20 cellular contexts compared by ENCODE assay signal in the genomic region with DNA sequence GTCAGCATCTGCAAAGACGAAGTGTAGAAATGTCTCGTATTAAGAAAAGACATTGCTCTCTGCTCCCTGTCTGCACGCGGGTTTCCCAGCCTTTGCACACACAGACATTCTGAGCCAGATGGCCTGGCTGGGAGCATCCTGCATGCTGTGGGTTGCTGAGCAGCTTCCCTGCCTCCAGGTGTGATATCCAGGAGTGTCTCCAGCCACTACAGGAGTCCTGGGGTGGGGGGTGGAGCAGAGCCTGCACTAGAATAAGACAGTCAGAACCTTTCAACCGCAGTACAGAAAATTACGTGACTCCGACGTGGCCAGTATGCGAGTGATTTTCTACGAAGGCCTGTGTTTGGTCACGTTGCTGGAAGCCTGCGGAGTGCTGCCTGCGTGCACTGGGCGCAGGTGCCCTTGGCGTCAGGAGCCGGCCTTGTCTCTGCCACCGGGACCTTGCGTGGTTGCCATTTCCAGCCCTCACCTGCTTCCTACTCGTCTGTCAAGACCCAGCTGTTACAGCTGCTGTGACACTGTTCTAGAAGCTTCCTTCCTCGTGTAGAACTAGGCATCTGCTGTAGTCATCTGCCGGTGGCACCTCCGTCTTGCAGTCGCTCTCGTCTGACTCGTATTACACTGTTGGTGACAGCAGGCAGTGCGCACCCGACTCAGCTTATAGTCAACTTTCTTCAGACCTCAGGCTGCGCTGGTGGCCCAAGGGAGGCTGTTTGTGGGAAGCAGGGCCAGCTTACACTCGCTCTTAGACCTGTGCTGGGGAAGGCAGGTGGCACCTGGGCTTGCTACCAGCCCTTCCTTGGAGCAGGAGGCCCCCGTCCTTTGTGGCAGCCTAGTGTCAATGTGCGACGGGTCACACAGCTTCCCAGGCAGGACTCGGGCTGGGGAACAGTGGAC. TPM values are rescaled to one million over a fixed set of nuclear protein-coding genes. Genes with fewer than 3 reads are reported as not detected.
A peak's percentile ranks its signal among the peaks of the same experiment; 100 is the strongest.
DNase-seq lines count a peak whose midpoint lies in the region; ATAC-seq and TF ChIP-seq lines count a peak whose summit lies in the region.
"Had no signal": no experiment of that assay in that cellular context is flagged by ENCODE, and none has a peak within 500 bp of the region (broad histone marks: within the 10 kb centered on the region; RNA-seq: fewer than 3 reads in every experiment).

No MANE protein-coding gene starts in this region.

- peak; percentile 32 for ATAC-seq in stimulated activated naive CD8-positive, alpha-beta T cell treated with anti-CD3 and anti-CD28 coated beads, Interleukin-15, Interleukin-2, amounts not matched to agents 100 U/mL and 50 U/mL, for 24 hours
- ATAC-seq in stimulated activated naive CD8-positive, alpha-beta T cell treated with anti-CD3 and anti-CD28 coated beads, Interleukin-15, amount 100 ng/mL, for 72 hours: no peak
- peak; percentile 44 for ATAC-seq in Panc1
- ATAC-seq: heart left ventricle, right lobe of liver had no signal

- H3K27me3 ChIP-seq in Panc1 (ENCODE audit: control insufficient read depth, insufficient read depth, low read length): no peaks in the 10 kb centered on the region
- no peaks in the 10 kb centered on the region for H3K27me3 ChIP-seq in testis
- H3K27me3 ChIP-seq in CD8-positive, alpha-beta memory T cell (ENCODE audit: insufficient read depth, low read length, poor library complexity, severe bottlenecking): no peaks in the 10 kb centered on the region
- H3K27me3 ChIP-seq: heart left ventricle, Peyer's patch, right lobe of liver had no signal

- DNase-seq in stimulated activated naive CD8-positive, alpha-beta T cell treated with anti-CD3 and anti-CD28 coated beads, Interleukin-15, Interleukin-2, amounts not matched to agents 100 U/mL and 50 U/mL, for 24 hours: no peak
- no peak for DNase-seq in stimulated activated naive CD8-positive, alpha-beta T cell treated with anti-CD3 and anti-CD28 coated beads, Interleukin-15, amount 100 ng/mL, for 72 hours
- DNase-seq in Panc1 (ENCODE audit: low read depth, low spot score) (no peak), immature natural killer cell (no peak), testis (peak; percentile 13)
- DNase-seq in CD8-positive, alpha-beta memory T cell: no peak
- no peak for DNase-seq in stimulated activated CD4-positive, alpha-beta T cell treated with anti-CD3 and anti-CD28 coated beads, Interleukin-2, amount 100 ng/mL, for 48 hours
- no peak for DNase-seq in effector CD8-positive, alpha-beta T cell (lab: John Stamatoyannopoulos, UW)
- DNase-seq: activated CD4-positive, alpha-beta T cell treated with anti-CD3 and anti-CD28 coated beads for 1 hour; activated CD8-positive, alpha-beta memory T cell treated with anti-CD3 and anti-CD28 coated beads, Interleukin-2, amount 50 U/mL, for 4 hours; activated naive CD4-positive, alpha-beta T cell treated with Interleukin-2 at 50 U/mL for 16 hours; Caco-2; heart left ventricle; NCI-H1436 treated with DMSO at 0.1 percent for 48 hours; stimulated activated naive CD4-positive, alpha-beta T cell; T-helper 9 cell had no signal

- peak overlapping the region in 1 of 2 donors; percentile 82 for H3K27ac Mint-ChIP-seq in stimulated activated naive CD8-positive, alpha-beta T cell treated with anti-CD3 and anti-CD28 coated beads, Interleukin-15, amount 100 ng/mL, for 72 hours
- peak overlapping the region in 4 of 6 donors; percentile 58 to 76 (median 66) for H3K27ac Mint-ChIP-seq in immature natural killer cell
- peak overlapping the region in 2 of 8 donors; percentile 58 to 72 for H3K27ac Mint-ChIP-seq in CD8-positive, alpha-beta memory T cell
- H3K27ac Mint-ChIP-seq: type B pancreatic cell had no signal

- no peak for TF ChIP-seq CTCF in Panc1 (IDR thresholded peaks at IDR 0.05)
- no peak for TF ChIP-seq CTCF in testis (IDR thresholded peaks at IDR 0.05)

- no peak for TF ChIP-seq POLR2A in testis (IDR thresholded peaks at IDR 0.05)

- CTCF ChIA-PET in Panc1 (lab: Charles Lee): no interaction called here
- CTCF ChIA-PET in CD8-positive, alpha-beta memory T cell (lab: Charles Lee): interaction anchor here (0.9 kb wide), 1 partner anchor 10 kb away, joined by 3 read pairs; no protein-coding TSS in a partner anchor

- H3K4me1 ChIP-seq in Panc1 (ENCODE audit: control insufficient read depth, insufficient read depth, low read length) (no peaks in the 10 kb centered on the region), testis (no peaks in the 10 kb centered on the region)
- H3K4me1 ChIP-seq in CD8-positive, alpha-beta memory T cell (ENCODE audit: insufficient read depth, low read length): peaks cover 5% of the 10 kb centered on the region
- H3K4me1 ChIP-seq: Caco-2, HAP-1, Peyer's patch, right lobe of liver had no signal

- H3K4me3 Mint-ChIP-seq in stimulated activated naive CD8-positive, alpha-beta T cell treated with anti-CD3 and anti-CD28 coated beads, Interleukin-15, amount 100 ng/mL, for 72 hours: no peak overlapping the region
- H3K4me3 Mint-ChIP-seq in immature natural killer cell: peak overlapping the region in 1 of 5 donors; percentile 27
- H3K4me3 Mint-ChIP-seq in CD8-positive, alpha-beta memory T cell: no peak overlapping the region
- H3K4me3 Mint-ChIP-seq: type B pancreatic cell had no signal

- no peaks in the 10 kb centered on the region for H3K36me3 ChIP-seq in Panc1 (ENCODE audit: control insufficient read depth, insufficient read depth, low read length)
- H3K36me3 ChIP-seq in testis (ENCODE audit: low read depth, missing control alignments): no peaks in the 10 kb centered on the region
- peaks cover 8% of the 10 kb centered on the region for H3K36me3 ChIP-seq in CD8-positive, alpha-beta memory T cell (ENCODE audit: insufficient read depth, low read length)
- H3K36me3 ChIP-seq: HAP-1 had no signal

- intact Hi-C loops in Panc1 (cut with micrococcal nuclease; ENCODE audit: unreplicated experiment) (no loop called here), testis (cut with DNase I; ENCODE audit: low total_unique reads) (no loop called here)

- H3K4me3 ChIP-seq in Panc1 (ENCODE audit: low read depth in 2 of 2, low read length in 2 of 2) (no peak overlapping the region), testis (no peak overlapping the region)
- no peak overlapping the region for H3K4me3 ChIP-seq in CD8-positive, alpha-beta memory T cell (ENCODE audit: low read length)
- H3K4me3 ChIP-seq: HAP-1, heart left ventricle, Peyer's patch, right lobe of liver had no signal

- POLR2A ChIA-PET in Panc1 (lab: Charles Lee): no interaction called here
- POLR2A ChIA-PET in CD8-positive, alpha-beta memory T cell (lab: Charles Lee): no interaction called here

- no peaks in the 10 kb centered on the region for H3K9me3 Mint-ChIP-seq in stimulated activated naive CD8-positive, alpha-beta T cell treated with anti-CD3 and anti-CD28 coated beads, Interleukin-15, amount 100 ng/mL, for 72 hours
- H3K9me3 Mint-ChIP-seq in immature natural killer cell: no peaks in the 10 kb centered on the region
- H3K9me3 Mint-ChIP-seq in CD8-positive, alpha-beta memory T cell: no peaks in the 10 kb centered on the region
- H3K9me3 Mint-ChIP-seq: type B pancreatic cell had no signal

- H3K36me3 Mint-ChIP-seq in immature natural killer cell: peaks cover 0 to 12% (median 4%) of the 10 kb centered on the region in 3 donors
- peaks cover 0 to 46% (median 0%) of the 10 kb centered on the region in 3 donors for H3K36me3 Mint-ChIP-seq in CD8-positive, alpha-beta memory T cell
- H3K36me3 Mint-ChIP-seq: type B pancreatic cell had no signal

- BruUV-seq in Panc1 (replicated peaks; lab: Mats Ljungman, UMichigan): no TSS peak

- H3K27me3 Mint-ChIP-seq in stimulated activated naive CD8-positive, alpha-beta T cell treated with anti-CD3 and anti-CD28 coated beads, Interleukin-15, amount 100 ng/mL, for 72 hours: no peaks in the 10 kb centered on the region
- peaks cover 18 to 26% (median 19%) of the 10 kb centered on the region in 3 donors for H3K27me3 Mint-ChIP-seq in immature natural killer cell (ENCODE audit: low read depth in 3 of 3)
- peaks cover 0 to 5% of the 10 kb centered on the region in 2 donors for H3K27me3 Mint-ChIP-seq in CD8-positive, alpha-beta memory T cell
- H3K27me3 Mint-ChIP-seq: type B pancreatic cell had no signal

- in situ Hi-C loops in Panc1 (cut with HindIII; ENCODE audit: low pct_unique_long_range_greater_than_20kb, low sequenced_read_pairs): no loop called here

- WGBS in testis, 2 donors: 83 to 85% methylated on average over 30 to 33 of the region's 33 CpGs

- H3K4me1 Mint-ChIP-seq in stimulated activated naive CD8-positive, alpha-beta T cell treated with anti-CD3 and anti-CD28 coated beads, Interleukin-15, amount 100 ng/mL, for 72 hours: peaks cover 62% of the 10 kb centered on the region
- H3K4me1 Mint-ChIP-seq in immature natural killer cell: peaks cover 46 to 52% of the 10 kb centered on the region in 2 donors
- peaks cover 39 to 62% (median 46%) of the 10 kb centered on the region in 3 donors for H3K4me1 Mint-ChIP-seq in CD8-positive, alpha-beta memory T cell

- H3K27ac ChIP-seq in Panc1 (ENCODE audit: low read length) (no peak overlapping the region), testis (no peak overlapping the region)
- H3K27ac ChIP-seq in CD8-positive, alpha-beta memory T cell (ENCODE audit: low read depth, low read length): no peak overlapping the region
- H3K27ac ChIP-seq: heart left ventricle, Peyer's patch, right lobe of liver had no signal

- no peaks in the 10 kb centered on the region for H3K9me3 ChIP-seq in Panc1 (ENCODE audit: control insufficient read depth, insufficient read depth, low read depth, low read length)
- no peaks in the 10 kb centered on the region for H3K9me3 ChIP-seq in testis
- H3K9me3 ChIP-seq in CD8-positive, alpha-beta memory T cell (ENCODE audit: low read length): no peaks in the 10 kb centered on the region
- H3K9me3 ChIP-seq: Caco-2, HAP-1, heart left ventricle, Peyer's patch, right lobe of liver had no signal

RNA-seq across cellular contexts. Expression of a gene that starts 11.2 kb away (rescaled TPM):
- total RNA-seq in Panc1 (2021; ENCODE audit: unreplicated experiment) (52.8 TPM), testis (10 to 100 TPM; 41.0 to 47.2 TPM)
- 59.4 TPM for polyA plus RNA-seq in Panc1 (2012; ENCODE audit: insufficient read length)
- polyA plus RNA-seq in immature natural killer cell (10 to 100 TPM in 1 of 3 donors, 1 to 10 TPM in 2; 6.6 to 20.3 (median 9.3) TPM), testis (ENCODE audit: insufficient read depth, low read depth, low replicate concordance) (51.0 TPM)
- total RNA-seq in CD8-positive, alpha-beta memory T cell: 10 to 100 TPM; 35.3 to 38.0 TPM
- 31.0 TPM for polyA plus RNA-seq in CD8-positive, alpha-beta memory T cell
